8 cellular contexts compared by ENCODE assay signal in the genomic region with DNA sequence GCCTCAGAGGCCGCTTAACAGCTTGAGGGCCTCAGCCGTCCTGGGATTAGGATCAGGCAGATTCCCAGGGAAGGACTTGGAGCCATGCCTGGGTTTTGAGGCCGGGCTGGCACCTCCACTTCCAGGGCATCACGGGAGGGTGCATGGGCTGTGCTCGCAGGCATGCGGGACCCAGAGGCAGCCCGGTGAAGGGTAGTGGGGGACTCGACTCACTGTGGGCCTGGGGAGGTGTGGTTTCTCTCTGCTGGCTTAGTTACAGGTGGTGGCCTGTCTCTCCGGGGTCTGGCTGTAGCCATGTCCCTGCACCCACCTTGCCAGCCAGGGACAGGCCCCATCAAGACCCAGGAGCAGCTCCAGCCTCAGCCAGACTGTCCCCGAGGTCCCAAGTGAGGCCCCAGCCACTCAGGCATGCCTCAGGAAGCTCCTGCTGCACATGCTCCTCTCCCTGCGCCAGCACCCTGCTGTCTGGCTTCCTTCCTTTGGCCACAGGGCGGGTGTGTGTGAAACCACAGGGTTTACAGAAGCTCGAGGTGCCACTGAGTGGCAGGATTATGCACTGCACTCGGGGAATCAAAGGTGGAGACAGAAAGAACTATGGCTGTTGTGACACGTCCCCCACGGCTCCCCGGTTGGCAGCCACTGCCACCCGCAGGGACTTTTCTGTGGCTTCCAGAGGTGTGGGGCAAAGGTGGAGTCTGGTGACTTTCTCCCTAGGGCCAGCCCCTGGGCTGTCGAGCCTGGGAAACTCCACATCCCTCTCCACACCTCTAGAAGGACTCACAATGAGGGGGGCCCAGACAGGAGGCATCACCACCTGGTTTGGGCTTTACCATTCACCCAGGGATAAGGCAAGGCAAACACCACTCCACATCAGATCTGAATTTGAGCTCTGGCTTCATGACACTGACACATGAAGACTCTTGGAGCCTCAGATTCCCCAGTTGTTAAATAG. TPM values are rescaled to one million over a fixed set of nuclear protein-coding genes. Genes with fewer than 3 reads are reported as not detected.
DNase-seq lines count a peak whose midpoint lies in the region; ATAC-seq and TF ChIP-seq lines count a peak whose summit lies in the region.

No MANE protein-coding gene starts in this region.

- peak; percentile 92 for ATAC-seq in GM21576 (IDR thresholded peaks at IDR 0.05; ENCODE audit: unreplicated experiment)
- peak; percentile 99 for ATAC-seq in naive thymus-derived CD8-positive, alpha-beta T cell
- ATAC-seq in stimulated activated naive B cell treated with anti-CD40 and anti-IgM and Interleukin-4, amounts not matched to agents 10 μg/mL and 1 μg/mL and 100 μg/mL, for 72 hours (replicated peaks): peak; percentile 96 to 99

- peak overlapping the region; percentile 36 to 86 (median 63) for H3K27ac Mint-ChIP-seq in naive thymus-derived CD8-positive, alpha-beta T cell
- H3K27ac Mint-ChIP-seq in stimulated activated naive B cell treated with anti-CD40 and anti-IgM and Interleukin-4, amounts not matched to agents 10 μg/mL and 1 μg/mL and 100 μg/mL, for 72 hours: no peak overlapping the region

- H3K27ac ChIP-seq in PC-9: no peak overlapping the region

- H3K4me2 ChIP-seq in PC-9: peak overlapping the region; percentile 54

- no peaks in the 10 kb centered on the region for H3K9me2 ChIP-seq in PC-9 (ENCODE audit: insufficient read depth)

- POLR2A ChIA-PET in PC-9 (lab: Charles Lee; ENCODE audit: unreplicated experiment): interaction anchor here (0.7 kb wide), 1 partner anchor 9 kb away, joined by 3 read pairs; no protein-coding TSS in a partner anchor
- POLR2A ChIA-PET in naive thymus-derived CD8-positive, alpha-beta T cell (lab: Charles Lee): interaction anchor here (0.7 to 3.4 kb wide), 14 partner anchors 10 to 168 kb away, joined by 3 to 26 read pairs (median 4); partner anchors contain the start of genes GOLGA7B, SFRP5 and ZFYVE27

- TF ChIP-seq CTCF in PC-9 (conservative IDR thresholded peaks at IDR 0.05): peak; percentile 75

- H3K36me3 ChIP-seq in PC-9 (ENCODE audit: low read depth): no peaks in the 10 kb centered on the region

- no peak overlapping the region for H2AFZ ChIP-seq in PC-9

- H3K79me2 ChIP-seq in PC-9 (ENCODE audit: low read depth): no peaks in the 10 kb centered on the region

- peak overlapping the region in 8 of 10 donors; percentile 2 to 61 (median 36) for H3K4me3 Mint-ChIP-seq in naive thymus-derived CD8-positive, alpha-beta T cell
- no peak overlapping the region for H3K4me3 Mint-ChIP-seq in stimulated activated naive B cell treated with anti-CD40 and anti-IgM and Interleukin-4, amounts not matched to agents 10 μg/mL and 1 μg/mL and 100 μg/mL, for 72 hours

- CTCF ChIA-PET in PC-9 (lab: Charles Lee): interaction anchor here (1.0 to 1.3 kb wide), 2 partner anchors 77 to 79 kb away, joined by 4 read pairs; no protein-coding TSS in a partner anchor

- peaks cover 4% of the 10 kb centered on the region; the same call in 1 of the 2 replicates for H3F3A ChIP-seq in PC-9 (ENCODE audit: insufficient read depth, low read depth)

- H3K4me3 ChIP-seq in Jurkat, Clone E6-1 (ENCODE audit: low read length): no peak overlapping the region
- no peak overlapping the region for H3K4me3 ChIP-seq in PC-9

- H3K4me1 Mint-ChIP-seq in naive thymus-derived CD8-positive, alpha-beta T cell: peaks cover 6 to 21% (median 14%) of the 10 kb centered on the region in 4 donors
- H3K4me1 Mint-ChIP-seq in stimulated activated naive B cell treated with anti-CD40 and anti-IgM and Interleukin-4, amounts not matched to agents 10 μg/mL and 1 μg/mL and 100 μg/mL, for 72 hours: peaks cover 6 to 8% of the 10 kb centered on the region in 2 donors

- no TSS peak for BruUV-seq in PC-9 (replicated peaks; lab: Mats Ljungman, UMichigan)

- H3K36me3 Mint-ChIP-seq in naive thymus-derived CD8-positive, alpha-beta T cell: peaks cover 0 to 4% (median 0%) of the 10 kb centered on the region in 3 donors
- H3K36me3 Mint-ChIP-seq in stimulated activated naive B cell treated with anti-CD40 and anti-IgM and Interleukin-4, amounts not matched to agents 10 μg/mL and 1 μg/mL and 100 μg/mL, for 72 hours: no peaks in the 10 kb centered on the region

- no peaks in the 10 kb centered on the region for H4K20me1 ChIP-seq in PC-9 (ENCODE audit: insufficient read depth)

- no peaks in the 10 kb centered on the region for H3K9me3 ChIP-seq in PC-9 (ENCODE audit: insufficient read depth, low read depth)

- peaks cover 0 to 3% (median 0%) of the 10 kb centered on the region in 5 donors for H3K27me3 Mint-ChIP-seq in naive thymus-derived CD8-positive, alpha-beta T cell
- peaks cover 5 to 24% of the 10 kb centered on the region in 2 donors for H3K27me3 Mint-ChIP-seq in stimulated activated naive B cell treated with anti-CD40 and anti-IgM and Interleukin-4, amounts not matched to agents 10 μg/mL and 1 μg/mL and 100 μg/mL, for 72 hours

- TF ChIP-seq POLR2A in erythroblast (IDR thresholded peaks at IDR 0.05; ENCODE audit: low read length): no peak

- H3K9me3 Mint-ChIP-seq in naive thymus-derived CD8-positive, alpha-beta T cell: no peaks in the 10 kb centered on the region
- no peaks in the 10 kb centered on the region for H3K9me3 Mint-ChIP-seq in stimulated activated naive B cell treated with anti-CD40 and anti-IgM and Interleukin-4, amounts not matched to agents 10 μg/mL and 1 μg/mL and 100 μg/mL, for 72 hours

- H3K27me3 ChIP-seq in PC-9 (ENCODE audit: insufficient read depth, low read depth): no peaks in the 10 kb centered on the region

- peak; percentile 82 for DNase-seq in DMS153 treated with DMSO at 0.1 percent for 48 hours (lab: John Stamatoyannopoulos, UW; ENCODE audit: unreplicated experiment)
- DNase-seq in Jurkat, Clone E6-1 (ENCODE audit: low read depth, low spot score): peak; percentile 90
- DNase-seq in PC-9: peak; percentile 72 to 82
- DNase-seq in activated T-cell treated with anti-CD3 and anti-CD28 coated beads for 48 hours (ENCODE audit: low read depth): peak; percentile 74
- DNase-seq in erythroblast (lab: John Stamatoyannopoulos, UW): peak; percentile 63 to 64
- DNase-seq in naive thymus-derived CD8-positive, alpha-beta T cell: peak; percentile 51 to 91 (median 81)
- DNase-seq in stimulated activated naive B cell treated with anti-CD40 and anti-IgM and Interleukin-4, amounts not matched to agents 10 μg/mL and 1 μg/mL and 100 μg/mL, for 72 hours: peak; percentile 59

- H3K4me1 ChIP-seq in PC-9 (replicated peaks; ENCODE audit: insufficient read depth): peaks cover 13% of the 10 kb centered on the region

- intact Hi-C loops in PC-9 (cut with micrococcal nuclease; ENCODE audit: unreplicated experiment): loop anchor here (1.0 kb wide), 2 partner anchors 77 to 110 kb away; no protein-coding TSS in a partner anchor

RNA-seq across cellular contexts. Expression of gene GOLGA7B, which starts 19.7 kb away (rescaled TPM):
- 0.22 TPM for polyA plus RNA-seq in Jurkat, Clone E6-1 (2012; ENCODE audit: insufficient read depth, insufficient read length)
- 0.90 and 1.1 TPM in 2 replicates for total RNA-seq in PC-9 (2021)
- total RNA-seq in naive thymus-derived CD8-positive, alpha-beta T cell: 1 to 10 TPM; 5.5 to 8.1 TPM
- under 1 TPM; 0.35 to 0.61 (median 0.44) TPM for polyA plus RNA-seq in naive thymus-derived CD8-positive, alpha-beta T cell

Comparison
In these comparisons a context has a peak if more than half of its experiments do, and no peak if none do; other contexts are left out.
1. H3K4me3 Mint-ChIP-seq: peak in naive thymus-derived CD8-positive, alpha-beta T cell (8 of 10); none in stimulated activated naive B cell treated with anti-CD40 and anti-IgM and Interleukin-4, amounts not matched to agents 10 μg/mL and 1 μg/mL and 100 μg/mL, for 72 hours (0 of 2).
2. Peak in every context shown above with its lines, with median percentiles within 50 percentile points of each other: DNase-seq and ATAC-seq.